ENCODE assay signal across 8 cellular contexts in genomic region chr17:58083491-58084316, GRCh38. TPM values are rescaled to one million over a fixed set of nuclear protein-coding genes. Genes with fewer than 3 reads are reported as not detected.
A peak's percentile ranks its signal among the peaks of the same experiment; 100 is the strongest.
DNase-seq lines count a peak whose midpoint lies in the region; ATAC-seq and TF ChIP-seq lines count a peak whose summit lies in the region.

No MANE protein-coding gene starts in this region.

- H3K27ac ChIP-seq in MM.1S (ENCODE audit: low read length) (peak overlapping the region; percentile 42; the same call in 1 of the 2 replicates), lower lobe of right lung (peak overlapping the region; percentile 95)

- H3K27me3 ChIP-seq in H7 (ENCODE audit: control insufficient read depth, insufficient read depth, low read length) (no peaks in the 10 kb centered on the region), MM.1S (replicated peaks; ENCODE audit: insufficient read depth, low read length) (0 out of 2 replicates have a peak, but pooled peaks cover 5% of the 10 kb centered on the region), lower lobe of right lung (ENCODE audit: low read depth) (no peaks in the 10 kb centered on the region)

- peak overlapping the region; percentile 83 for H3K4me2 ChIP-seq in MM.1S (ENCODE audit: low read depth, low read length)

- H3K9me3 ChIP-seq in MM.1S (replicated peaks; ENCODE audit: insufficient read depth, low read length), result no peaks in the 10 kb centered on the region
- H3K9me3 ChIP-seq in lower lobe of right lung, result no peaks in the 10 kb centered on the region

- H3K36me3 ChIP-seq in H7 (replicated peaks; ENCODE audit: control insufficient read depth, insufficient read depth, low read length) (peaks cover 18% of the 10 kb centered on the region), MM.1S (replicated peaks; ENCODE audit: insufficient read depth, low read length) (peaks cover 5% of the 10 kb centered on the region; the same call in 1 of the 2 replicates), lower lobe of right lung (peaks cover 34% of the 10 kb centered on the region)

- H3K9me2 ChIP-seq in MM.1S (replicated peaks; ENCODE audit: insufficient read depth, low read length), result no peaks in the 10 kb centered on the region

- H4K20me1 ChIP-seq in MM.1S (ENCODE audit: insufficient read depth, low read length), result peaks cover 32% of the 10 kb centered on the region

- no peak for TF ChIP-seq CTCF in GM12864 (IDR thresholded peaks at IDR 0.05; ENCODE audit: low read depth, low read length, missing control alignments)
- no peak for TF ChIP-seq CTCF in MM.1S (IDR thresholded peaks at IDR 0.05; ENCODE audit: low read length)
- no peak for TF ChIP-seq CTCF in lower lobe of right lung (IDR thresholded peaks at IDR 0.05)

- no peaks in the 10 kb centered on the region for H3F3A ChIP-seq in MM.1S (ENCODE audit: insufficient read depth, low read length)

- peak; percentile 86 for ATAC-seq in lower lobe of right lung

- H3K79me2 ChIP-seq in MM.1S (ENCODE audit: low read length), result peaks cover 53% of the 10 kb centered on the region

- DNase-seq in GM12864 (ENCODE audit: low read depth) (no peak), H7 (peak; percentile 72), MM.1S (peak; percentile 57), dermis blood vessel endothelial cell (peak; percentile 54), lower lobe of right lung (peak; percentile 80), NCI-H1105 treated with DMSO at 0.1 percent for 48 hours (lab: John Stamatoyannopoulos, UW) (no peak)
- DNase-seq in activated CD4-positive, alpha-beta T cell treated with anti-CD3 and anti-CD28 coated beads for 48 hours, result peak; percentile 75
- peak; percentile 45 to 62 (median 54) for DNase-seq in stimulated activated CD4-positive, alpha-beta T cell treated with anti-CD3 and anti-CD28 coated beads, TNF-alpha, amount 100 ng/mL, for 4 hours (ENCODE audit: low read depth in 3 of 3)

- peaks cover 10% of the 10 kb centered on the region for H3K4me1 ChIP-seq in MM.1S (ENCODE audit: low read length)
- H3K4me1 ChIP-seq in lower lobe of right lung, result peaks cover 44% of the 10 kb centered on the region

- H3K4me3 ChIP-seq in GM12864 (ENCODE audit: low read depth, low read length) (peak overlapping the region; percentile 91), H7 (ENCODE audit: insufficient read depth, low read depth, low read length) (peak overlapping the region; percentile 91), MM.1S (ENCODE audit: low read length) (peak overlapping the region; percentile 91), lower lobe of right lung (peak overlapping the region; percentile 92)

- intact Hi-C loops in lower lobe of right lung (cut with DNase I), result no loop called here

- H2AFZ ChIP-seq in MM.1S (ENCODE audit: low read length), result 0 out of 2 replicates have a peak overlapping the region, but pooled peaks have one; percentile 38

- H3K9ac ChIP-seq in MM.1S (ENCODE audit: low read length), result peak overlapping the region; percentile 79

RNA-seq across cellular contexts. Expression of gene DYNLL2, which starts 0.5 kb away (rescaled TPM):
- total RNA-seq in H7 (2014; rRNA removed; shearing (Covaris generic)), result 10.2 and 10.5 TPM in 2 replicates
- total RNA-seq in dermis blood vessel endothelial cell, result 12.6 and 17.2 TPM in 2 replicates
- 33.8 TPM for total RNA-seq in lower lobe of right lung

Comparison
In these comparisons a context has a peak if more than half of its experiments do, and no peak if none do; other contexts are left out.
1. DNase-seq: peak in H7 (single experiment), MM.1S (single experiment), activated CD4-positive, alpha-beta T cell treated with anti-CD3 and anti-CD28 coated beads for 48 hours (single experiment), dermis blood vessel endothelial cell (single experiment), lower lobe of right lung (single experiment) and stimulated activated CD4-positive, alpha-beta T cell treated with anti-CD3 and anti-CD28 coated beads, TNF-alpha, amount 100 ng/mL, for 4 hours (3 of 3); none in GM12864 (single experiment) and NCI-H1105 treated with DMSO at 0.1 percent for 48 hours (single experiment).
2. Peak in every context shown above with its lines, with median percentiles within 50 percentile points of each other: H3K4me3 ChIP-seq.